ENCODE assay signal across 12 cellular contexts in the genomic region with DNA sequence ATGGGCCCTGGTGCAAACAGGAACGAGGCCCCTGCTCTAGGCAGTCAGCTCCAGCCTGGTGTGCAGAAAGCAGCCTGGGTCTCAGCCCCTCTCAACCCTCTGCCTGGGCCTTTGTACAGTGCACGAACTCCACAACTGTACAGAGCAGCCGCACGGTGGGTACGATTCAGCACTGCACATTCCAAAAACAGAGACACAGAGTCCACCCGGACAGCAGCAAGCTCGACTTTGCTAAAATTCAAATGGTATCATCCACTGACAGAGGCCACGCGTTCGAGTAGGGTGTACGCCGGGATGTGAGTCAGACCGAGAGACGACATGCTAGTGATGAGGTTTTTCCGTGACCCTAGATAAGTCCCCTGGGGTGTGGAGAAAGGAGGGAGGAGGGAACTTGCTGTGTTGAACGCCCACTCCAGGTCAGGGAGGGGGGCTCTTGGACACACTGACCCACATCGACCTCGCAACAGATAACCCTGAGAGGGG.
DNase-seq lines count a peak whose midpoint lies in the region; ATAC-seq, FAIRE-seq and TF ChIP-seq lines count a peak whose summit lies in the region.
"Had no signal": no experiment of that assay in that cellular context is flagged by ENCODE, and none has a peak within 500 bp of the region (broad histone marks: within the 10 kb centered on the region; RNA-seq: fewer than 3 reads in every experiment).

No MANE protein-coding gene starts in this region.

- DNase-seq in left ventricle myocardium superior, result peak; percentile 6
- no peak for DNase-seq in left cardiac atrium
- DNase-seq in activated CD4-positive, alpha-beta T cell treated with anti-CD3 and anti-CD28 coated beads, Interleukin-2, amount 50 U/mL, for 24 hours (ENCODE audit: low read depth in 1 of 2, low spot score in 1 of 2), result peak; percentile 49 to 74
- peak; percentile 34 for DNase-seq in fibroblast of pulmonary artery (ENCODE audit: low read depth)
- DNase-seq in psoas muscle, result no peak
- DNase-seq in D721Med (ENCODE audit: insufficient read length, low spot score), result no peak
- DNase-seq: ACHN; effector CD4-positive, alpha-beta T cell; trophoblast cell had no signal

- no peaks in the 10 kb centered on the region for H3K4me1 ChIP-seq in psoas muscle

- intact Hi-C loops in left ventricle myocardium superior (cut with micrococcal nuclease), result no loop called here
- intact Hi-C loops in left cardiac atrium (cut with DNase I), result no loop called here
- intact Hi-C loops in psoas muscle (cut with DNase I), result no loop called here

- H3K9me3 Mint-ChIP-seq in stimulated activated naive CD8-positive, alpha-beta T cell treated with anti-CD3 and anti-CD28 coated beads, Interleukin-15, Interleukin-2, amounts not matched to agents 100 ng/mL and 50 ng/mL, for 24 hours, result peaks cover 20% of the 10 kb centered on the region

- peaks cover 43% of the 10 kb centered on the region for H3K4me1 Mint-ChIP-seq in stimulated activated naive CD8-positive, alpha-beta T cell treated with anti-CD3 and anti-CD28 coated beads, Interleukin-15, Interleukin-2, amounts not matched to agents 100 ng/mL and 50 ng/mL, for 24 hours (ENCODE audit: low read depth)

- H3K27me3 ChIP-seq in psoas muscle (ENCODE audit: insufficient read depth in 3 of 3, low read length in 2 of 3), result no peaks in the 10 kb centered on the region

- H3K36me3 Mint-ChIP-seq in stimulated activated naive CD8-positive, alpha-beta T cell treated with anti-CD3 and anti-CD28 coated beads, Interleukin-15, Interleukin-2, amounts not matched to agents 100 ng/mL and 50 ng/mL, for 24 hours (ENCODE audit: low read depth), result peaks cover 81% of the 10 kb centered on the region

- H3K4me3 ChIP-seq in fibroblast of pulmonary artery (replicated peaks; ENCODE audit: low read depth, low read length) (no peak overlapping the region), psoas muscle (no peak overlapping the region)

- no peak for ATAC-seq in left ventricle myocardium superior
- ATAC-seq in left cardiac atrium, result no peak
- ATAC-seq in psoas muscle, result no peak
- no peak for ATAC-seq in HG03135 (IDR thresholded peaks at IDR 0.05; ENCODE audit: unreplicated experiment)

- no peaks in the 10 kb centered on the region for H3K9me3 ChIP-seq in psoas muscle

- H3K27me3 Mint-ChIP-seq in stimulated activated naive CD8-positive, alpha-beta T cell treated with anti-CD3 and anti-CD28 coated beads, Interleukin-15, Interleukin-2, amounts not matched to agents 100 ng/mL and 50 ng/mL, for 24 hours, result no peaks in the 10 kb centered on the region

- H3K27ac Mint-ChIP-seq in stimulated activated naive CD8-positive, alpha-beta T cell treated with anti-CD3 and anti-CD28 coated beads, Interleukin-15, Interleukin-2, amounts not matched to agents 100 ng/mL and 50 ng/mL, for 24 hours, result peak overlapping the region; percentile 89

- peak overlapping the region; percentile 84 for H3K4me3 Mint-ChIP-seq in stimulated activated naive CD8-positive, alpha-beta T cell treated with anti-CD3 and anti-CD28 coated beads, Interleukin-15, Interleukin-2, amounts not matched to agents 100 ng/mL and 50 ng/mL, for 24 hours

- TF ChIP-seq CTCF in fibroblast of pulmonary artery (IDR thresholded peaks at IDR 0.05; ENCODE audit: low read length, missing control alignments), result no peak
- TF ChIP-seq CTCF in psoas muscle (IDR thresholded peaks at IDR 0.05), result no peak
- no peak for TF ChIP-seq CTCF in D721Med (IDR thresholded peaks at IDR 0.05; ENCODE audit: insufficient read depth, missing control alignments)

- WGBS in psoas muscle, 3 donors, result 88 to 92% (median 89%) methylated on average over 18 of the region's 18 CpGs

- FAIRE-seq in D721Med (lab: Jason Lieb, UNC), result no peak
- FAIRE-seq: islet of Langerhans had no signal

- no peak overlapping the region for H3K27ac ChIP-seq in psoas muscle

- H3K36me3 ChIP-seq in psoas muscle (ENCODE audit: insufficient read depth in 1 of 2, low read depth in 1 of 2), result no peaks in the 10 kb centered on the region

Comparison
In these comparisons a context has a peak if more than half of its experiments do, and no peak if none do; other contexts are left out.
1. DNase-seq: peak in left ventricle myocardium superior (single experiment), activated CD4-positive, alpha-beta T cell treated with anti-CD3 and anti-CD28 coated beads, Interleukin-2, amount 50 U/mL, for 24 hours (2 of 2) and fibroblast of pulmonary artery (single experiment); none in left cardiac atrium (single experiment), psoas muscle (0 of 2) and D721Med (single experiment).